8 cellular contexts compared by ENCODE assay signal in the genomic region with DNA sequence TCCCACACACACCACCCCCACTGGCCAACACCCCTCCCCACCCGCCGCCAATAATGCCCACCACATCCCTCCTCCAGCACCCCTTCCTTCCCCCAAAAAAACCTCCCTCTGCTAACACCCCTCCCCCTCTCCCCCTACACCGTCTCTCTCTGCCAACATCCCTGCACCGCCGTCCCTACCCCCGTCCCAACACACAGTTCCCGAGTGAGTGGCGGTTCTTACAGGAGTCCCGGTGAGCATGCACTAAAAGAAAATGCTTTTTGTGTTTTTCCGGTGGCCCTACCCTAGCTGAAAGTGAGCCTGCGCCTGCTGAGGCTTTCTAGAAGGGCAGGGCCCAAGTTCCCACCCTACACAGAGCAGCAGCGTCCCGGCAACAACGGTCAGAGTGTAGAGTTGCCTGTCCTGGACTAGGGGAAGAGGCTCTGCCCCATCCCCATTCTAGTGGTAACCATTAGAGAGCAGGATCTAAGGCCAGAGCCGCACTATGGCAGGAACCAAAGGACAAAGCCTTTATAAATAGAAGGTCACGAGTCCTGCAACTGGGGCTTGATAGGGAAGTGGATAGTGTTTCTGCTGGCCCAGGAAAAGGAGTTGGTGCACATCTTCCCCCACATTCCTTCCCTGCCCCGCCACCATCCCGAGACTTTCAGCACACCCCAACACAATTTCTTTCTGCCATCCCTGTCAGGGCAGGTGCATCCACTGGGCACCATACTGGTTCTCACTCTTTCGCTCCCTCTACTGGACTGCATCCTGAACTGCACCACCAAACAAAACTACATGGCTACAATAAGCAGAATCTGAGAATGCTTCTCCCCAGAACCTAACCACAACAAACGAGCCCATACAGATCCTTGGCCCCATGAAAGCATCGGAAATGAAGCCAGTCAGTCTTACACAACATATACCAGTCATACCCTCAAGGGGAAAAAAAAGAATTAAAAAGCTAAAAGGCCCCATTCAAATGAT.
A peak's percentile ranks its signal among the peaks of the same experiment; 100 is the strongest.
DNase-seq lines count a peak whose midpoint lies in the region; ATAC-seq and TF ChIP-seq lines count a peak whose summit lies in the region.

No MANE protein-coding gene starts in this region.

- no peaks in the 10 kb centered on the region for H3K9me3 ChIP-seq in left lung

- intact Hi-C loops in Calu3 (cut with micrococcal nuclease; ENCODE audit: unreplicated experiment) (no loop called here), left lung (cut with DNase I) (no loop called here)

- H3K4me1 ChIP-seq in left lung, result no peaks in the 10 kb centered on the region

- in situ Hi-C loops in astrocyte of the spinal cord (cut with HindIII; ENCODE audit: low sequenced_read_pairs), result no loop called here

- peak; percentile 2 for DNase-seq in Calu3
- peak; percentile 13 for DNase-seq in RWPE1 (ENCODE audit: low spot score)
- DNase-seq in astrocyte of the spinal cord (ENCODE audit: low read depth, low spot score), result no peak
- no peak for DNase-seq in left lung
- no peak for DNase-seq in mesenteric fat pad (ENCODE audit: low spot score)
- DNase-seq in nephron progenitor cell, result no peak

- H3K27ac ChIP-seq in RWPE1 (no peak overlapping the region), left lung (no peak overlapping the region)

- H3K9me3 Mint-ChIP-seq in Calu3 (ENCODE audit: low read depth, unreplicated experiment) (peaks cover 9% of the 10 kb centered on the region), nephron progenitor cell (peaks cover 76% of the 10 kb centered on the region)

- ATAC-seq in GM18867 (IDR thresholded peaks at IDR 0.05; ENCODE audit: unreplicated experiment) (peak; percentile 88), HG03159 (IDR thresholded peaks at IDR 0.05; ENCODE audit: unreplicated experiment) (peak; percentile 96), left lung (peak; percentile 80)

- BruUV-seq in Calu3 (replicated peaks; lab: Mats Ljungman, UMichigan), result no TSS peak

- H3K4me1 Mint-ChIP-seq in Calu3 (ENCODE audit: low read depth, unreplicated experiment) (no peaks in the 10 kb centered on the region), nephron progenitor cell (no peaks in the 10 kb centered on the region)

- TF ChIP-seq CTCF in Calu3 (IDR thresholded peaks at IDR 0.05; ENCODE audit: unreplicated experiment) (no peak), RWPE1 (conservative IDR thresholded peaks at IDR 0.05; ENCODE audit: low read depth) (0 out of 2 replicates have a peak, but pooled peaks have one; percentile 20), astrocyte of the spinal cord (IDR thresholded peaks at IDR 0.05; ENCODE audit: low read depth, low read length) (peak; percentile 20), left lung (IDR thresholded peaks at IDR 0.05) (peak; percentile 30 to 49), nephron progenitor cell (IDR thresholded peaks at IDR 0.05) (no peak)

- H3K27me3 ChIP-seq in left lung, result no peaks in the 10 kb centered on the region

- H3K4me3 Mint-ChIP-seq in Calu3 (ENCODE audit: low read depth, unreplicated experiment), result no peak overlapping the region
- no peak overlapping the region for H3K4me3 Mint-ChIP-seq in nephron progenitor cell

- POLR2A ChIA-PET in RWPE1 (lab: Yijun Ruan, JAX; ENCODE audit: low non-redundant PET), result no interaction called here

- H3K27ac Mint-ChIP-seq in Calu3 (ENCODE audit: unreplicated experiment), result no peak overlapping the region
- H3K27ac Mint-ChIP-seq in nephron progenitor cell, result no peak overlapping the region

- H3K27me3 Mint-ChIP-seq in Calu3 (ENCODE audit: unreplicated experiment) (no peaks in the 10 kb centered on the region), nephron progenitor cell (ENCODE audit: low read depth, poor library complexity) (no peaks in the 10 kb centered on the region)

- no peak overlapping the region for H3K4me3 ChIP-seq in astrocyte of the spinal cord (ENCODE audit: low read depth, low read length)
- H3K4me3 ChIP-seq in left lung, result no peak overlapping the region

- CTCF ChIA-PET in Calu3 (lab: Charles Lee) (no interaction called here), RWPE1 (lab: Yijun Ruan, JAX) (interaction anchor here (0.6 to 1.0 kb wide), 4 partner anchors 30 to 1907 kb away, joined by 3 to 4 read pairs (median 4); no protein-coding TSS in a partner anchor)

- no peaks in the 10 kb centered on the region for H3K36me3 ChIP-seq in left lung

- H3K36me3 Mint-ChIP-seq in Calu3 (ENCODE audit: insufficient read depth, unreplicated experiment) (no peaks in the 10 kb centered on the region), nephron progenitor cell (ENCODE audit: low read depth) (no peaks in the 10 kb centered on the region)

Comparison
In these comparisons a context has a peak if more than half of its experiments do, and no peak if none do; other contexts are left out.
1. DNase-seq: peak in Calu3 (single experiment) and RWPE1 (single experiment); none in astrocyte of the spinal cord (single experiment), left lung (0 of 2), mesenteric fat pad (single experiment) and nephron progenitor cell (single experiment).
2. CTCF ChIP-seq: peak in RWPE1 (single experiment), astrocyte of the spinal cord (single experiment) and left lung (2 of 2); none in Calu3 (single experiment) and nephron progenitor cell (single experiment).
3. Peak in every context shown above with its lines, with median percentiles within 50 percentile points of each other: ATAC-seq.